8 cellular contexts compared by ENCODE assay signal in the genomic region with DNA sequence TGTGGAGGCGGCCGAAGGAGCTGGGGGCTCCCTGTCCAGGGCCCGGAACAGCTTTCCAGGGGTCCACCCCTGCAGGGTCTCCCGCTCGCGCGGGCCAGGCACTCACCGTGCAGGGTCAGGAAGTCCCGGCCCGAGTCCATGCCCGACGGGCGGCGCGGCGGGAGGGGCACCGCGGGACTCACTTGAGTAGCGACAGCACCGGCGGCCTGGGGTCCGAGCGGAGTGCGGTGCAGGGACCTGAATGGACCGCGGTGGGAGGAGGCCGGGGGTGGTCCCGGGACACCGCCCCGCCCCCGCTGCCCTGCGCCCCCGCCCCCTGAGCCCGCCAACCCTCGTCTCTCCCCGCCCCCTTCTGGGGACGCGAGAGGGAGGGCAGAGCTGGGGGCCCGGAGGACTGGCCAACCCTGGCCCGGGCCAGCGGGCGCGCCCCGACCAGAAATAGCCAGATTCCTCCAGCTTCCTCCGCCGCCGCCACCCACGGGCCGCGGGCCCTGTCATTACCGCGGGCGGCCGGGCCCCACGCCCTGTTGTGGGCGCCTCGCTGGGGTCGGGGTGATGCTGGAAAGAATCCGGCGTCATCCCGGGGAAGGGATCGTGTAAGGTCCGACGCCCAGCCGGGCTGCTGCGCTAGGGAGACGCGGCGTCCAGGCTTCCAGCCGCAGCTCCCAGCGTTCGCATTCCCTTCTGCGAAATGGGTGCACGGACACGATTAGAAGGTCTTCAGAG. TPM values are rescaled to one million over a fixed set of nuclear protein-coding genes. Genes with fewer than 3 reads are reported as not detected.
A peak's percentile ranks its signal among the peaks of the same experiment; 100 is the strongest.
DNase-seq lines count a peak whose midpoint lies in the region; ATAC-seq and TF ChIP-seq lines count a peak whose summit lies in the region.

A gene (minus strand): TSS at position 243 of the 726 bp plus-strand sequence. CDS start 103 bp downstream, at position 140.

- peaks cover 50% of the 10 kb centered on the region for H3K4me1 Mint-ChIP-seq in activated naive CD4-positive, alpha-beta T cell treated with anti-CD3 and anti-CD28 coated beads, Interleukin-2, amount 10 ng/mL, durations not matched to agents 7 days and 5 days
- peaks cover 19 to 37% (median 32%) of the 10 kb centered on the region in 4 donors for H3K4me1 Mint-ChIP-seq in naive thymus-derived CD8-positive, alpha-beta T cell

- no peaks in the 10 kb centered on the region for H3K9me3 Mint-ChIP-seq in activated naive CD4-positive, alpha-beta T cell treated with anti-CD3 and anti-CD28 coated beads, Interleukin-2, amount 10 ng/mL, durations not matched to agents 7 days and 5 days
- peaks cover 0 to 2% (median 0%) of the 10 kb centered on the region in 9 donors for H3K9me3 Mint-ChIP-seq in naive thymus-derived CD8-positive, alpha-beta T cell

- intact Hi-C loops in uterus (cut with DNase I; ENCODE audit: low total_unique reads), result no loop called here

- DNase-seq in stimulated activated CD4-positive, alpha-beta T cell treated with anti-CD3 and anti-CD28 coated beads, Interleukin-12 subunit alpha, Interleukin-12 subunit beta, amount 100 ng/mL, for 4 hours, result peak; percentile 25
- DNase-seq in stimulated activated CD4-positive, alpha-beta T cell treated with anti-CD3 and anti-CD28 coated beads, Interleukin-1b, Interleukin-23, amount 100 ng/mL, for 48 hours, result no peak
- peak; percentile 68 for DNase-seq in activated naive CD4-positive, alpha-beta T cell treated with anti-CD3 and anti-CD28 coated beads, Interleukin-2, amount 10 ng/mL, durations not matched to agents 7 days and 5 days
- DNase-seq in foreskin melanocyte, result peak; percentile 37
- DNase-seq in naive thymus-derived CD8-positive, alpha-beta T cell, result peak in 6 of 10 donors; percentile 28 to 70 (median 41)
- DNase-seq in uterus, result peak; percentile 80 to 86
- DNase-seq in COR-L47 (lab: John Stamatoyannopoulos, UW), result no peak

- TF ChIP-seq POLR2A in uterus (IDR thresholded peaks at IDR 0.05), result peak; percentile 21 to 54

- peaks cover 0 to 8% of the 10 kb centered on the region in 2 donors for H3K4me1 ChIP-seq in uterus

- peak within 1 kb of the TSS; percentile 59 to 98 for H3K4me3 ChIP-seq in uterus

- peaks cover 69% of the 10 kb centered on the region for H3K27me3 Mint-ChIP-seq in activated naive CD4-positive, alpha-beta T cell treated with anti-CD3 and anti-CD28 coated beads, Interleukin-2, amount 10 ng/mL, durations not matched to agents 7 days and 5 days
- H3K27me3 Mint-ChIP-seq in naive thymus-derived CD8-positive, alpha-beta T cell, result peaks cover 7 to 25% (median 13%) of the 10 kb centered on the region in 5 donors

- peak in 1 of 2 donors; percentile 3 for ATAC-seq in naive thymus-derived CD8-positive, alpha-beta T cell
- ATAC-seq in GM21786 (IDR thresholded peaks at IDR 0.05; ENCODE audit: unreplicated experiment), result no peak

- peaks cover 8% of the 10 kb centered on the region for H3K36me3 Mint-ChIP-seq in activated naive CD4-positive, alpha-beta T cell treated with anti-CD3 and anti-CD28 coated beads, Interleukin-2, amount 10 ng/mL, durations not matched to agents 7 days and 5 days
- peaks cover 0 to 2% (median 0%) of the 10 kb centered on the region in 3 donors for H3K36me3 Mint-ChIP-seq in naive thymus-derived CD8-positive, alpha-beta T cell

- no peaks in the 10 kb centered on the region for H3K9me3 ChIP-seq in uterus

- peak within 1 kb of the TSS; percentile 45 for H3K4me3 Mint-ChIP-seq in activated naive CD4-positive, alpha-beta T cell treated with anti-CD3 and anti-CD28 coated beads, Interleukin-2, amount 10 ng/mL, durations not matched to agents 7 days and 5 days
- peak within 1 kb of the TSS; percentile 61 to 85 (median 74) for H3K4me3 Mint-ChIP-seq in naive thymus-derived CD8-positive, alpha-beta T cell

- H3K27ac ChIP-seq in uterus, result peak within 1 kb of the TSS; percentile 87 to 93

- H3K27ac Mint-ChIP-seq in activated naive CD4-positive, alpha-beta T cell treated with anti-CD3 and anti-CD28 coated beads, Interleukin-2, amount 10 ng/mL, durations not matched to agents 7 days and 5 days, result no peak within 1 kb of the TSS
- H3K27ac Mint-ChIP-seq in naive thymus-derived CD8-positive, alpha-beta T cell, result peak within 1 kb of the TSS in 6 of 10 donors; percentile 23 to 85 (median 48)

- TF ChIP-seq CTCF in uterus (IDR thresholded peaks at IDR 0.05), result peak in 1 of 4 experiments; percentile 2

- CTCF ChIA-PET in activated naive CD4-positive, alpha-beta T cell treated with anti-CD3 and anti-CD28 coated beads, Interleukin-2, amount 10 ng/mL, durations not matched to agents 7 days and 5 days (lab: Charles Lee), result interaction anchor here (0.8 kb wide), 1 partner anchor 9 kb away, joined by 5 read pairs; a partner anchor contains a TSS

- POLR2A ChIA-PET in naive thymus-derived CD8-positive, alpha-beta T cell (lab: Charles Lee), result interaction anchor here (2.5 kb wide), 1 partner anchor 10 kb away, joined by 12 read pairs; a partner anchor contains a TSS

- H3K27me3 ChIP-seq in uterus, result no peaks in the 10 kb centered on the region

- no peaks in the 10 kb centered on the region for H3K36me3 ChIP-seq in uterus

RNA-seq across cellular contexts. Expression of the gene that starts here (rescaled TPM):
- total RNA-seq in naive thymus-derived CD8-positive, alpha-beta T cell, result 10 to 100 TPM; 39.3 to 42.7 TPM
- polyA plus RNA-seq in naive thymus-derived CD8-positive, alpha-beta T cell, result 10 to 100 TPM; 11.0 to 23.0 (median 15.6) TPM
- total RNA-seq in uterus, result 10 to 100 TPM in 3 of 4 donors, 1 to 10 TPM in 1; 9.7 to 41.5 (median 27.2) TPM

Comparison
In these comparisons a context has a peak if more than half of its experiments do, and no peak if none do; other contexts are left out.
1. DNase-seq: peak in stimulated activated CD4-positive, alpha-beta T cell treated with anti-CD3 and anti-CD28 coated beads, Interleukin-12 subunit alpha, Interleukin-12 subunit beta, amount 100 ng/mL, for 4 hours (single experiment), activated naive CD4-positive, alpha-beta T cell treated with anti-CD3 and anti-CD28 coated beads, Interleukin-2, amount 10 ng/mL, durations not matched to agents 7 days and 5 days (single experiment), foreskin melanocyte (single experiment), naive thymus-derived CD8-positive, alpha-beta T cell (6 of 10) and uterus (2 of 2); none in stimulated activated CD4-positive, alpha-beta T cell treated with anti-CD3 and anti-CD28 coated beads, Interleukin-1b, Interleukin-23, amount 100 ng/mL, for 48 hours (single experiment) and COR-L47 (single experiment).